26 cellular contexts compared by ENCODE assay signal in the genomic region with DNA sequence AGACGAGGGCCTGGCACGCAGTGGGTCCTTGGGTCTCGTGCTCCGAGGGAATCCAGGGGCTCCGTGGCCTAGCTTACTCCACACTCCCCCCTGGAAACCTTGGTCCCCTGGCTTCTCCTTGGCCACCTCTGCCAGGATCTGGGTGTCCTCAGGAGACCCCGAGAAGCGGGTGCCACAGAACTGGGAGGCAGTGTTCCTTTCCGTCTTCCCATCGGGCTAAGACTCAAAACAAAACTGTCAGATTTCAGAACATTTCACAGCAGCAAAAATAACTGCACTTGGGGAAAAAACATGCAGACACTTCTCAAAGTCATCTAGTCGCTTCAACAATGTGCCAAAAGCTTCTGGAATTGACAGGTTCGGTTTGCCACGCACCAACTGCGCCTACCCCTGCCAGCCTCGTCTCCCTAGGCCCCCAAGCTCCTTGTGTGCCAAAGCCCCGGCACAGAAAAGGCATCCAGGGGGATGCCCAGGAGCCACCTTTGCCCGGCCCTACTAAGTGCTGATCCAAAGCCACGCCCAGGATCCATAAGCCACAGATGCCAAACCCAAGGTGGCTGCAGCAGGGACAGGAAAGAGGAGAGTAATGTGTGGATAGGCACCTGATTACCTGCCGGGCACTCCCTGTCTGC. TPM values are rescaled to one million over a fixed set of nuclear protein-coding genes. Genes with fewer than 3 reads are reported as not detected.
A peak's percentile ranks its signal among the peaks of the same experiment; 100 is the strongest.
DNase-seq lines count a peak whose midpoint lies in the region; ATAC-seq and TF ChIP-seq lines count a peak whose summit lies in the region.
"Had no signal": no experiment of that assay in that cellular context is flagged by ENCODE, and none has a peak within 500 bp of the region (broad histone marks: within the 10 kb centered on the region; RNA-seq: fewer than 3 reads in every experiment).

No MANE protein-coding gene starts in this region.

- no peak overlapping the region for H3K4ac ChIP-seq in neuronal stem cell (ENCODE audit: low read length)

- no peak overlapping the region for H3K23ac ChIP-seq in neuronal stem cell (ENCODE audit: low read depth, low read length, poor library complexity)

- peak overlapping the region; percentile 10 for H3K9ac ChIP-seq in neuronal stem cell (ENCODE audit: low read depth, low read length, poor library complexity)

- H2BK12ac ChIP-seq in neuronal stem cell (ENCODE audit: low read length): no peak overlapping the region

- H3K27me3 ChIP-seq in heart right ventricle (peaks cover 0 to 62% (median 20%) of the 10 kb centered on the region in 7 donors), neuronal stem cell (ENCODE audit: control insufficient read depth in 3 of 3, insufficient read depth in 3 of 3, low read depth in 1 of 3, low read length in 3 of 3) (peaks cover 0 to 35% (median 9%) of the 10 kb centered on the region in 3 experiments), uterus (no peaks in the 10 kb centered on the region)

- no peak overlapping the region for H2AFZ ChIP-seq in neuronal stem cell (ENCODE audit: low read length)

- no peak overlapping the region for H4K91ac ChIP-seq in neuronal stem cell (ENCODE audit: low read depth, low read length, poor library complexity)

- no peak overlapping the region for H2BK5ac ChIP-seq in neuronal stem cell (ENCODE audit: low read length)

- TF ChIP-seq CTCF in heart right ventricle (IDR thresholded peaks at IDR 0.05) (no peak), coronary artery (IDR thresholded peaks at IDR 0.05) (no peak), uterus (IDR thresholded peaks at IDR 0.05) (no peak)

- H4K8ac ChIP-seq in neuronal stem cell (ENCODE audit: low read depth, low read length): no peak overlapping the region

- WGBS in heart right ventricle, 2 donors: 91 to 92% methylated on average over 18 of the region's 18 CpGs
- no CpG with 5 or more reads among the region's 18 CpGs for WGBS in neuronal stem cell (ENCODE audit: extremely low coverage in 2 of 2, insufficient read length in 2 of 2, insufficient replicate concordance in 1 of 2), 2 donors

- no peak overlapping the region for H2BK15ac ChIP-seq in neuronal stem cell (ENCODE audit: low read length)

- no peak overlapping the region for H3K4me2 ChIP-seq in neuronal stem cell (ENCODE audit: insufficient read depth, low read length, poor library complexity, severe bottlenecking)
- H3K4me2 ChIP-seq: smooth muscle cell had no signal

- H3K79me1 ChIP-seq in neuronal stem cell (ENCODE audit: low read depth, low read length): no peaks in the 10 kb centered on the region

- ATAC-seq in left cardiac atrium (no peak), heart right ventricle (no peak), GM21529 (IDR thresholded peaks at IDR 0.05; ENCODE audit: unreplicated experiment) (no peak), HG02870 (IDR thresholded peaks at IDR 0.05; ENCODE audit: unreplicated experiment) (no peak), GM18858 (IDR thresholded peaks at IDR 0.05; ENCODE audit: unreplicated experiment) (no peak)
- ATAC-seq: activated CD8-positive, alpha-beta T cell treated with anti-CD3 and anti-CD28 coated beads for 36 hours; stimulated activated effector memory CD8-positive, alpha-beta T cell treated with anti-CD3 and anti-CD28 coated beads, Interleukin-12 subunit alpha, Interleukin-12 subunit beta, amount 100 ng/mL, for 72 hours had no signal

- H3K9me3 ChIP-seq in heart right ventricle (peaks cover 0 to 8% (median 0%) of the 10 kb centered on the region in 11 donors), neuronal stem cell (replicated peaks in 1 of 2; ENCODE audit: control insufficient read depth in 2 of 2, insufficient read depth in 1 of 2, low read depth in 1 of 2, low read length in 2 of 2) (peaks cover 0 to 13% of the 10 kb centered on the region in 2 donors), uterus (no peaks in the 10 kb centered on the region)
- H3K9me3 ChIP-seq: Caco-2, thoracic aorta had no signal

- H3K18ac ChIP-seq in neuronal stem cell (ENCODE audit: low read length): no peak overlapping the region

- H3K4me3 ChIP-seq in heart right ventricle (no peak overlapping the region), coronary artery (no peak overlapping the region), neuronal stem cell (ENCODE audit: low read length in 2 of 2) (no peak overlapping the region), uterus (no peak overlapping the region)
- H3K4me3 ChIP-seq: smooth muscle cell, thoracic aorta had no signal

- no peak overlapping the region for H2BK120ac ChIP-seq in neuronal stem cell (ENCODE audit: low read depth, low read length)

- peak; percentile 4 for DNase-seq in left cardiac atrium
- DNase-seq in heart right ventricle: no peak
- DNase-seq in coronary artery (ENCODE audit: low spot score): peak; percentile 62
- no peak for DNase-seq in neuronal stem cell (ENCODE audit: low spot score)
- DNase-seq in uterus: peak; percentile 6 to 10
- DNase-seq: activated CD4-positive, CD25-positive, alpha-beta regulatory T cell; activated CD8-positive, alpha-beta T cell treated with anti-CD3 and anti-CD28 coated beads for 36 hours; activated gamma-delta T cell treated with Interleukin-2 at 50 U/mL for 16 hours; C1 segment of cervical spinal cord; DND-41; HCEC 1CT; IMR-90; NCI-H2081 treated with DMSO at 0.1 percent for 48 hours; NCI-H446; NCI-H82 had no signal

- H3K4me1 ChIP-seq in heart right ventricle (no peaks in the 10 kb centered on the region), neuronal stem cell (ENCODE audit: control insufficient read depth in 2 of 2, insufficient read depth in 1 of 2, low read depth in 1 of 2, low read length in 2 of 2) (peaks cover 0 to 13% of the 10 kb centered on the region in 2 donors), uterus (no peaks in the 10 kb centered on the region)

- intact Hi-C loops in left cardiac atrium (cut with DNase I) (no loop called here), heart right ventricle (cut with DNase I) (no loop called here), uterus (cut with DNase I; ENCODE audit: low total_unique reads) (no loop called here)

- H3K36me3 ChIP-seq in heart right ventricle: no peaks in the 10 kb centered on the region
- no peaks in the 10 kb centered on the region for H3K36me3 ChIP-seq in neuronal stem cell (replicated peaks in 1 of 2; ENCODE audit: control insufficient read depth in 2 of 2, insufficient read depth in 2 of 2, low read length in 2 of 2)
- no peaks in the 10 kb centered on the region for H3K36me3 ChIP-seq in uterus
- H3K36me3 ChIP-seq: thoracic aorta had no signal

- TF ChIP-seq POLR2A in uterus (IDR thresholded peaks at IDR 0.05): no peak

- H3K27ac ChIP-seq in heart right ventricle: no peak overlapping the region
- H3K27ac ChIP-seq in coronary artery: no peak overlapping the region
- no peak overlapping the region for H3K27ac ChIP-seq in neuronal stem cell (replicated peaks; ENCODE audit: low read length)
- no peak overlapping the region for H3K27ac ChIP-seq in uterus
- H3K27ac ChIP-seq: thoracic aorta had no signal

- H2AK5ac ChIP-seq in neuronal stem cell (ENCODE audit: low read depth, low read length): peak overlapping the region; percentile 17

- H3K14ac ChIP-seq in neuronal stem cell (ENCODE audit: low read length): no peak overlapping the region

RNA-seq across cellular contexts. Expression of gene DIO3, which starts 58.4 kb away (rescaled TPM):
- 1 to 10 TPM in 1 of 2 donors, under 1 TPM in 1; 0.37 to 1.1 TPM for total RNA-seq in left cardiac atrium
- under 1 TPM in 2 of 10 donors, not detected in 8; 0.21 to 0.33 TPM for total RNA-seq in heart right ventricle
- under 1 TPM; 0.15 to 0.28 TPM for polyA plus RNA-seq in heart right ventricle
- 8.3 TPM for polyA plus RNA-seq in neuronal stem cell (2013, experiment 1 of 2)
- polyA plus RNA-seq in neuronal stem cell (2013, experiment 2 of 2): 7.9 TPM
- total RNA-seq in uterus: 1 to 10 TPM in 3 of 4 donors, under 1 TPM in 1; 0.26 to 9.0 (median 5.5) TPM
- total RNA-seq: activated CD8-positive, alpha-beta T cell treated with anti-CD3 and anti-CD28 coated beads for 36 hours; bronchial epithelial cell; IMR-90; pulmonary artery endothelial cell had no signal
- polyA plus RNA-seq: AG04450, fibroblast of lung, IMR-90 had no signal

Comparison
In these comparisons a context has a peak if more than half of its experiments do, and no peak if none do; other contexts are left out.
1. DNase-seq: peak in left cardiac atrium (single experiment), coronary artery (single experiment) and uterus (2 of 2); none in heart right ventricle (0 of 2) and neuronal stem cell (single experiment).